In the genomic region with DNA sequence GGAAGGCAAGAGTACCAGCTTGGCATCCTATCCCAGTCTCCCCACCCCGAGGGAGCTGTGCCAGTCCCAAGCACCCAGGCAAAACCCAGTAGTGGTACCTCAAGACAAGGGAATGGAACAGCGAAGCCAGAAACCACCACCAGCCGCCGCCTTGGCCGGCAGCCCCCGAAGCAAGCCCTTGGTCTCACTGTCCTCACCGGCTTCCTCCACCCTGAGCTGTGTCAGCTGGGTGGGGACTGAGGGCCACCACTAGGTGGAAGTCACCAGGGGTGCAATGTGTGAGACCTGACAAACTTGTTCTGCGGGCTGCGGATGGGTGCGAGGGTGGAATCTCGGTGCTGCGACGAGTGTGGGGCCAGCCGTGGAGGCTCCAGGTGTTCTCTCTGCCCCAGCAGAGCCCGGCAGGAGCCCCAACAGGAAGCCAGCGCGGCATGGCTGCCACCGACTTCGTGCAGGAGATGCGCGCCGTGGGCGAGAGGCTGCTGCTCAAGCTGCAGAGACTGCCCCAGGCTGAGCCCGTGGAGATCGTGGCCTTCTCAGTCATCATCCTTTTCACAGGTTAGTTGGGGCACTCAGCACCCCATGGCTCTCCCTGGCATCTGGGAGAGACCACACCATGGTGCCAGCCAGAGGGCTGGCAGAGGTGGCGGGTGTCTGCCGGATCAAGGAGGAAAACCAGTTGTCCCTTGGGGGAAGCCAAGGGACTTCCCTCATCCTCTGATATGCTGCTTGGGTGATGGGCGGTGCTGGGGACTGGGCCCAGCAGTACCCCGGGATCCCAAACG, we compare ENCODE assay signal across 13 cellular contexts. TPM values are rescaled to one million over a fixed set of nuclear protein-coding genes. Genes with fewer than 3 reads are reported as not detected.
DNase-seq lines count a peak whose midpoint lies in the region; ATAC-seq and TF ChIP-seq lines count a peak whose summit lies in the region.
"Had no signal": no experiment of that assay in that cellular context is flagged by ENCODE, and none has a peak within 500 bp of the region (broad histone marks: within the 10 kb centered on the region; RNA-seq: fewer than 3 reads in every experiment).

No MANE protein-coding gene starts in this region.

- H3K27ac Mint-ChIP-seq in Caco-2 (ENCODE audit: unreplicated experiment), result peak overlapping the region; percentile 57
- no peak overlapping the region for H3K27ac Mint-ChIP-seq in glutamatergic neuron (ENCODE audit: unreplicated experiment)
- H3K27ac Mint-ChIP-seq: activated naive CD8-positive, alpha-beta T cell had no signal

- H3K36me3 Mint-ChIP-seq in Caco-2 (ENCODE audit: insufficient read depth, unreplicated experiment) (peaks cover 19% of the 10 kb centered on the region), glutamatergic neuron (ENCODE audit: unreplicated experiment) (no peaks in the 10 kb centered on the region)
- H3K36me3 Mint-ChIP-seq: activated naive CD8-positive, alpha-beta T cell had no signal

- H3K4me1 Mint-ChIP-seq in Caco-2 (ENCODE audit: low read depth, unreplicated experiment) (peaks cover 4% of the 10 kb centered on the region), glutamatergic neuron (ENCODE audit: low read depth, unreplicated experiment) (peaks cover 9% of the 10 kb centered on the region)
- H3K4me1 Mint-ChIP-seq: central memory CD8-positive, alpha-beta T cell had no signal

- H3K4me3 ChIP-seq in Caco-2 (ENCODE audit: low read depth, low read length) (no peak overlapping the region), skin epidermis (peak overlapping the region in 3 of 7 experiments; percentile 12 to 20 (median 15))
- H3K4me3 ChIP-seq: lung had no signal

- H3K9me3 Mint-ChIP-seq in Caco-2 (ENCODE audit: unreplicated experiment) (no peaks in the 10 kb centered on the region), glutamatergic neuron (ENCODE audit: unreplicated experiment) (peaks cover 2% of the 10 kb centered on the region)
- H3K9me3 Mint-ChIP-seq: central memory CD8-positive, alpha-beta T cell had no signal

- DNase-seq in Caco-2 (peak; percentile 73 to 74), glutamatergic neuron (peak; percentile 8), OCI-M2 (lab: John Stamatoyannopoulos, UW; ENCODE audit: unreplicated experiment) (no peak), SK-N-DZ (ENCODE audit: low spot score) (no peak)
- no peak for DNase-seq in activated T-cell treated with anti-CD3 and anti-CD28 coated beads, Interleukin-2, amount 50 U/mL, for 1 hour
- DNase-seq: NCI-H2227 treated with DMSO at 0.1 percent for 48 hours had no signal

- POLR2A ChIA-PET in Caco-2 (lab: Charles Lee), result no interaction called here

- CTCF ChIA-PET in Caco-2 (lab: Charles Lee), result interaction anchor here (1.2 to 2.2 kb wide), 2 partner anchors 13 to 108 kb away, joined by 7 to 10 read pairs; no protein-coding TSS in a partner anchor

- peak; percentile 88 for TF ChIP-seq EP300 in Ishikawa (IDR thresholded peaks at IDR 0.05; ENCODE audit: borderline replicate concordance)

- TF ChIP-seq RAD21 in Ishikawa (IDR thresholded peaks at IDR 0.05; ENCODE audit: low read depth), result peak; percentile 44

- peak overlapping the region in 17 of 21 experiments; percentile 14 to 80 (median 66) for H3K27ac ChIP-seq in skin epidermis

- peak; percentile 16 to 53 for TF ChIP-seq CTCF in Caco-2 (IDR thresholded peaks at IDR 0.05; ENCODE audit: insufficient read depth in 1 of 2, low read depth in 1 of 2, low read length in 1 of 2, severe bottlenecking in 1 of 2, unreplicated experiment in 1 of 2)
- no peak for TF ChIP-seq CTCF in glutamatergic neuron (IDR thresholded peaks at IDR 0.05; ENCODE audit: partially characterized antibody, unreplicated experiment)

- H3K27me3 ChIP-seq in Caco-2 (replicated peaks; ENCODE audit: control insufficient read depth, insufficient read depth, low read length), result no peaks in the 10 kb centered on the region

- H3K27me3 Mint-ChIP-seq in Caco-2 (ENCODE audit: insufficient read depth, unreplicated experiment), result no peaks in the 10 kb centered on the region
- peaks cover 4% of the 10 kb centered on the region for H3K27me3 Mint-ChIP-seq in glutamatergic neuron (ENCODE audit: unreplicated experiment)
- H3K27me3 Mint-ChIP-seq: activated naive CD8-positive, alpha-beta T cell; central memory CD8-positive, alpha-beta T cell had no signal

- peaks cover 1% of the 10 kb centered on the region for H3K36me3 ChIP-seq in Caco-2 (ENCODE audit: control insufficient read depth, insufficient read depth, low read length)

- intact Hi-C loops in Caco-2 (cut with micrococcal nuclease; ENCODE audit: unreplicated experiment), result no loop called here

- H3K4me1 ChIP-seq in Caco-2, result peaks cover 34% of the 10 kb centered on the region

- BruUV-seq in Caco-2 (replicated peaks; lab: Mats Ljungman, UMichigan), result no TSS peak

- H3K4me3 Mint-ChIP-seq in Caco-2 (ENCODE audit: unreplicated experiment), result no peak overlapping the region
- no peak overlapping the region for H3K4me3 Mint-ChIP-seq in glutamatergic neuron (ENCODE audit: unreplicated experiment)
- H3K4me3 Mint-ChIP-seq: activated naive CD8-positive, alpha-beta T cell; central memory CD8-positive, alpha-beta T cell had no signal

- no peaks in the 10 kb centered on the region for H3K9me3 ChIP-seq in Caco-2

- no peak for ATAC-seq in GM19023 (IDR thresholded peaks at IDR 0.05; ENCODE audit: unreplicated experiment)
- ATAC-seq: activated CD4-positive, CD25-positive, alpha-beta regulatory T cell treated with anti-CD3 and anti-CD28 coated beads, Interleukin-2, amount 50 U/mL, for 24 hours had no signal

TF ChIP-seq in Ishikawa, 13 proteins besides CTCF, POLR2A, EP300 and RAD21:
- peak; percentile 65; the same call in 1 of the 2 replicates for TF ChIP-seq CEBPB (IDR thresholded peaks at IDR 0.05)
- peak; percentile 94 for TF ChIP-seq ZBTB7A (IDR thresholded peaks at IDR 0.05; ENCODE audit: low read depth)
- no peak for TF ChIP-seq CREB1 (IDR thresholded peaks at IDR 0.05; ENCODE audit: low read depth)
- TF ChIP-seq, protein P1, sequence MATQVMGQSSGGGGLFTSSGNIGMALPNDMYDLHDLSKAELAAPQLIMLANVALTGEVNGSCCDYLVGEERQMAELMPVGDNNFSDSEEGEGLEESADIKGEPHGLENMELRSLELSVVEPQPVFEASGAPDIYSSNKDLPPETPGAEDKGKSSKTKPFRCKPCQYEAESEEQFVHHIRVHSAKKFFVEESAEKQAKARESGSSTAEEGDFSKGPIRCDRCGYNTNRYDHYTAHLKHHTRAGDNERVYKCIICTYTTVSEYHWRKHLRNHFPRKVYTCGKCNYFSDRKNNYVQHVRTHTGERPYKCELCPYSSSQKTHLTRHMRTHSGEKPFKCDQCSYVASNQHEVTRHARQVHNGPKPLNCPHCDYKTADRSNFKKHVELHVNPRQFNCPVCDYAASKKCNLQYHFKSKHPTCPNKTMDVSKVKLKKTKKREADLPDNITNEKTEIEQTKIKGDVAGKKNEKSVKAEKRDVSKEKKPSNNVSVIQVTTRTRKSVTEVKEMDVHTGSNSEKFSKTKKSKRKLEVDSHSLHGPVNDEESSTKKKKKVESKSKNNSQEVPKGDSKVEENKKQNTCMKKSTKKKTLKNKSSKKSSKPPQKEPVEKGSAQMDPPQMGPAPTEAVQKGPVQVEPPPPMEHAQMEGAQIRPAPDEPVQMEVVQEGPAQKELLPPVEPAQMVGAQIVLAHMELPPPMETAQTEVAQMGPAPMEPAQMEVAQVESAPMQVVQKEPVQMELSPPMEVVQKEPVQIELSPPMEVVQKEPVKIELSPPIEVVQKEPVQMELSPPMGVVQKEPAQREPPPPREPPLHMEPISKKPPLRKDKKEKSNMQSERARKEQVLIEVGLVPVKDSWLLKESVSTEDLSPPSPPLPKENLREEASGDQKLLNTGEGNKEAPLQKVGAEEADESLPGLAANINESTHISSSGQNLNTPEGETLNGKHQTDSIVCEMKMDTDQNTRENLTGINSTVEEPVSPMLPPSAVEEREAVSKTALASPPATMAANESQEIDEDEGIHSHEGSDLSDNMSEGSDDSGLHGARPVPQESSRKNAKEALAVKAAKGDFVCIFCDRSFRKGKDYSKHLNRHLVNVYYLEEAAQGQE (IDR thresholded peaks at IDR 0.05; ENCODE audit: low read depth), result no peak
- TF ChIP-seq, protein P2, sequence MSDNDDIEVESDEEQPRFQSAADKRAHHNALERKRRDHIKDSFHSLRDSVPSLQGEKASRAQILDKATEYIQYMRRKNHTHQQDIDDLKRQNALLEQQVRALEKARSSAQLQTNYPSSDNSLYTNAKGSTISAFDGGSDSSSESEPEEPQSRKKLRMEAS (IDR thresholded peaks at IDR 0.05), result peak; percentile 97
- TF ChIP-seq NFIC (IDR thresholded peaks at IDR 0.05), result peak; percentile 77
- TF ChIP-seq EGR1 (IDR thresholded peaks at IDR 0.05), result peak; percentile 71
- peak; percentile 97 for TF ChIP-seq TCF12 (IDR thresholded peaks at IDR 0.05; ENCODE audit: low read depth)
- peak; percentile 93 for TF ChIP-seq TEAD4 (IDR thresholded peaks at IDR 0.05)
- TF ChIP-seq, protein P3, sequence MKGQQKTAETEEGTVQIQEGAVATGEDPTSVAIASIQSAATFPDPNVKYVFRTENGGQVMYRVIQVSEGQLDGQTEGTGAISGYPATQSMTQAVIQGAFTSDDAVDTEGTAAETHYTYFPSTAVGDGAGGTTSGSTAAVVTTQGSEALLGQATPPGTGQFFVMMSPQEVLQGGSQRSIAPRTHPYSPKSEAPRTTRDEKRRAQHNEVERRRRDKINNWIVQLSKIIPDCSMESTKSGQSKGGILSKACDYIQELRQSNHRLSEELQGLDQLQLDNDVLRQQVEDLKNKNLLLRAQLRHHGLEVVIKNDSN (IDR thresholded peaks at IDR 0.05), result peak; percentile 71
- peak; percentile 72; the same call in 1 of the 2 replicates for TF ChIP-seq FOXM1 (IDR thresholded peaks at IDR 0.05; ENCODE audit: borderline replicate concordance, low read depth)
- peak; percentile 79 for TF ChIP-seq YY1 (IDR thresholded peaks at IDR 0.05; ENCODE audit: low read depth)
- 0 out of 2 replicates have a peak, but pooled peaks have one; percentile 50 for TF ChIP-seq TAF1 (IDR thresholded peaks at IDR 0.05; ENCODE audit: low read depth)

RNA-seq across cellular contexts. Expression of a gene that starts 6.7 kb away (rescaled TPM):
- total RNA-seq in Caco-2 (2022), result 0.20 TPM in 1 of 2 replicates, not detected in the other
- total RNA-seq in glutamatergic neuron (ENCODE audit: unreplicated experiment), result 0.20 TPM
- not detected in 2 replicates for polyA plus RNA-seq in SK-N-DZ (2014; cell fraction: cytosol; rRNA removed)
- polyA plus RNA-seq in SK-N-DZ (2014; cell fraction: nucleus; rRNA removed), result 0.14 TPM in 1 of 2 replicates, not detected in the other

RNA-seq across cellular contexts. Expression of a gene that starts 27.0 kb away (rescaled TPM):
- total RNA-seq in Caco-2 (2022), result 67.0 and 67.7 TPM in 2 replicates
- total RNA-seq in glutamatergic neuron (ENCODE audit: unreplicated experiment), result 49.8 TPM
- polyA plus RNA-seq in SK-N-DZ (2014; cell fraction: cytosol; rRNA removed), result 23.7 and 26.3 TPM in 2 replicates
- polyA plus RNA-seq in SK-N-DZ (2014; cell fraction: nucleus; rRNA removed), result 82.8 and 109 TPM in 2 replicates

RNA-seq across cellular contexts. Expression of a gene that starts 27.2 kb away (rescaled TPM):
- total RNA-seq in Caco-2 (2022) (119 and 126 TPM in 2 replicates), glutamatergic neuron (ENCODE audit: unreplicated experiment) (115 TPM)
- polyA plus RNA-seq in SK-N-DZ (2014; cell fraction: cytosol; rRNA removed), result 64.3 and 73.1 TPM in 2 replicates
- 196 and 208 TPM in 2 replicates for polyA plus RNA-seq in SK-N-DZ (2014; cell fraction: nucleus; rRNA removed)

RNA-seq across cellular contexts. Expression of a gene that starts 52.4 kb away (rescaled TPM):
- total RNA-seq in Caco-2 (2022) (12.3 and 24.4 TPM in 2 replicates), glutamatergic neuron (ENCODE audit: unreplicated experiment) (82.6 TPM)
- 0.32 TPM in 1 of 2 replicates, not detected in the other for polyA plus RNA-seq in SK-N-DZ (2014; cell fraction: cytosol; rRNA removed)
- polyA plus RNA-seq in SK-N-DZ (2014; cell fraction: nucleus; rRNA removed), result 1.5 and 1.6 TPM in 2 replicates

Comparison
In these comparisons a context has a peak if more than half of its experiments do, and no peak if none do; other contexts are left out.
1. DNase-seq: peak in Caco-2 (2 of 2) and glutamatergic neuron (single experiment); none in OCI-M2 (single experiment), SK-N-DZ (single experiment) and activated T-cell treated with anti-CD3 and anti-CD28 coated beads, Interleukin-2, amount 50 U/mL, for 1 hour (single experiment).